Comparison of ENCODE assay signal across 1 cellular context in genomic region chr12:91695964-91696363, GRCh38.
TF ChIP-seq lines count a peak whose summit lies in the region.

No MANE protein-coding gene starts in this region.

TF ChIP-seq in GM23338, 12 proteins besides CTCF, POLR2A, EP300 and RAD21 (continued from another document):
- TF ChIP-seq REST (IDR thresholded peaks at IDR 0.05; ENCODE audit: unreplicated experiment) (no peak), JUNB (IDR thresholded peaks at IDR 0.05; ENCODE audit: unreplicated experiment) (no peak), POLR2AphosphoS5 (IDR thresholded peaks at IDR 0.05; ENCODE audit: low read depth) (no peak), ZNF331 (CRISPR knock-in tag; IDR thresholded peaks at IDR 0.05; ENCODE audit: low read depth) (no peak), EZH2phosphoT487 (IDR thresholded peaks at IDR 0.05; ENCODE audit: unreplicated experiment) (no peak), EZH2 (IDR thresholded peaks at IDR 0.05; ENCODE audit: low read depth, unreplicated experiment) (no peak), ZNF462 (CRISPR knock-in tag; IDR thresholded peaks at IDR 0.05) (no peak), ETS1 (IDR thresholded peaks at IDR 0.05) (no peak), CREB1 (CRISPR knock-in tag; IDR thresholded peaks at IDR 0.05; ENCODE audit: low read depth) (no peak)
